1 cellular context compared by ENCODE assay signal in genomic region chr18:35283923-35284794, GRCh38.
TF ChIP-seq lines count a peak whose summit lies in the region.

No MANE protein-coding gene starts in this region.

TF ChIP-seq in HepG2, 621 proteins besides CTCF, POLR2A, EP300 and RAD21:
- TF ChIP-seq FUBP1 (CRISPR knock-in tag; IDR thresholded peaks at IDR 0.05; ENCODE audit: borderline replicate concordance) (no peak), ZFYVE20 (CRISPR knock-in tag; IDR thresholded peaks at IDR 0.05; ENCODE audit: borderline replicate concordance, low read depth) (no peak), ZNF710 (CRISPR knock-in tag; IDR thresholded peaks at IDR 0.05; ENCODE audit: borderline replicate concordance) (no peak), ZNF589 (CRISPR knock-in tag; conservative IDR thresholded peaks at IDR 0.05) (no peak), ZNF446 (CRISPR knock-in tag; IDR thresholded peaks at IDR 0.05) (no peak), NFE2L1 (CRISPR knock-in tag; IDR thresholded peaks at IDR 0.05; ENCODE audit: borderline replicate concordance) (no peak), NRL (CRISPR knock-in tag; IDR thresholded peaks at IDR 0.05; ENCODE audit: borderline replicate concordance) (0 out of 2 replicates have a peak, but pooled peaks have one; percentile 17)
